In the genomic region with DNA sequence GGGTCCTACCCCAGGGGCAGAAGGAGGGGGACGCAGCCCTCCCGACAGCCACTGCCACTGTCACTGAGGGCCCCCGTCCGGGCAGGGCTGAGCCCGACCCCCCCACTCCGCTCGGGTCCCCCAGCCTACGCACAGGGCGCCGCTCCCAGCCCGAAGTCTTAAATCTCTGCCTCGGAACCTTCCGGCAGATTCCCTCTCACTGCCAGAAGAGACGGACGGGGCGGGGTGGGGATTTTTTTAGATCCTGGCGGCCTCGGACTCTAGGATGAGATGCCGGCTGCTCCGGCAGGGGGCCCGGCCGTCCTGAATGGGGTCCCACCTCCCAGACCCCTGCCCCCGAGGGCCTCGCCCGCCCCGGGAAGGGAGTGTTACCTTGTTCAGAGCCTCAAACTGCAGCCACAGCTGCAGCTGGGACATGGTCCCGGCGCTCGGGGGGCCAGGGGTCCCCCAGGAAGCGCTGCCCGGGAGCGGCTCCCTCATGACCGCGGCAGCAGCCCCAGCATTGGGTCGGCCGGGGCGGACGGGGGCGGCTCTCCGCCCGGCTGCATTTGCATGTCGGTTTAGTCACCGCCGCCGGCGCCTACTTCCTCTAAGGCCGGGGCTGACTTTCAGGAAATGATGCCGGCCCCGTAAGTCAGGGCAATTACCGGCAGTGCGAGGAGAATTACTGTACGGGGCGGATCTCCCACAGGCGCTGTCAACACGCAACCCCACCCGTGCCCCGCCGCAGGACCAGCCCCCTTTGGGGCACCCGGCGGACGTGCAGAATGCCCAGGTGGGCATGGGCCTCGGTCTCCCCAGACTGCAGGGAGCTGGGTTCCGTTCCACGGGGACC, we compare ENCODE assay signal across 1 cellular context.
TF ChIP-seq lines count a peak whose summit lies in the region.

No MANE protein-coding gene starts in this region.

TF ChIP-seq in HepG2, 621 proteins besides CTCF, POLR2A, EP300 and RAD21:
- no peak for TF ChIP-seq RBAK (CRISPR knock-in tag; IDR thresholded peaks at IDR 0.05)
- no peak for TF ChIP-seq SMARCC2 (IDR thresholded peaks at IDR 0.05)
- TF ChIP-seq SSRP1 (CRISPR knock-in tag; IDR thresholded peaks at IDR 0.05): no peak
- no peak for TF ChIP-seq DNMT1 (CRISPR knock-in tag; IDR thresholded peaks at IDR 0.05)
- TF ChIP-seq AGO2 (optimal IDR thresholded peaks at IDR 0.05; ENCODE audit: low read depth, low read length): peak; percentile 15
